12 cellular contexts compared by ENCODE assay signal in genomic region chr1:86137458-86137857, GRCh38. TPM values are rescaled to one million over a fixed set of nuclear protein-coding genes. Genes with fewer than 3 reads are reported as not detected.
A peak's percentile ranks its signal among the peaks of the same experiment; 100 is the strongest.
DNase-seq lines count a peak whose midpoint lies in the region; ATAC-seq and TF ChIP-seq lines count a peak whose summit lies in the region.
"Had no signal": no experiment of that assay in that cellular context is flagged by ENCODE, and none has a peak within 500 bp of the region (broad histone marks: within the 10 kb centered on the region; RNA-seq: fewer than 3 reads in every experiment).

No MANE protein-coding gene starts in this region.

- DNase-seq in HCEC 1CT (peak; percentile 90), SKM-1 (lab: John Stamatoyannopoulos, UW; ENCODE audit: unreplicated experiment) (peak; percentile 76), fibroblast of pulmonary artery (ENCODE audit: low read depth) (peak; percentile 82), D341Med (ENCODE audit: low spot score) (no peak), left ventricle myocardium inferior (no peak)
- no peak for DNase-seq in central memory CD4-positive, alpha-beta T cell
- DNase-seq: activated CD4-positive, alpha-beta T cell treated with anti-CD3 and anti-CD28 coated beads for 48 hours; activated effector memory CD4-positive, alpha-beta T cell treated with Interleukin-2 at 50 U/mL for 16 hours had no signal

- no peaks in the 10 kb centered on the region for H3K79me2 ChIP-seq in ACC112 (ENCODE audit: control insufficient read depth, insufficient read depth, low read length, unreplicated experiment)

- TF ChIP-seq CTCF in fibroblast of pulmonary artery (IDR thresholded peaks at IDR 0.05; ENCODE audit: low read length, missing control alignments) (no peak), left ventricle myocardium inferior (IDR thresholded peaks at IDR 0.05; ENCODE audit: borderline replicate concordance) (no peak)

- H3K36me3 ChIP-seq in ACC112 (ENCODE audit: insufficient read depth, low read length) = no peaks in the 10 kb centered on the region
- H3K36me3 ChIP-seq in left ventricle myocardium inferior = no peaks in the 10 kb centered on the region
- H3K36me3 ChIP-seq: SJSA1 had no signal

- H3K27me3 ChIP-seq in ACC112 (ENCODE audit: insufficient read depth, low read length) (no peaks in the 10 kb centered on the region), left ventricle myocardium inferior (ENCODE audit: low read depth) (peaks cover 3% of the 10 kb centered on the region)
- H3K27me3 ChIP-seq: SJSA1 had no signal

- H3K4me3 ChIP-seq in ACC112 (ENCODE audit: low read depth, low read length) (no peak overlapping the region), fibroblast of pulmonary artery (replicated peaks; ENCODE audit: low read depth, low read length) (no peak overlapping the region), left ventricle myocardium inferior (no peak overlapping the region)
- H3K4me3 ChIP-seq: K562, SJSA1 had no signal

- intact Hi-C loops in left ventricle myocardium inferior (cut with micrococcal nuclease) = no loop called here

- H2AFZ ChIP-seq in ACC112 (ENCODE audit: low read length, unreplicated experiment) = no peak overlapping the region

- no peaks in the 10 kb centered on the region for H3K9me3 ChIP-seq in left ventricle myocardium inferior (replicated peaks)
- H3K9me3 ChIP-seq: SJSA1 had no signal

- ATAC-seq in GM18858 (IDR thresholded peaks at IDR 0.05; ENCODE audit: unreplicated experiment) = no peak
- ATAC-seq: K562 had no signal

- H3K4me1 ChIP-seq in ACC112 (ENCODE audit: control insufficient read depth, insufficient read depth, low read length, unreplicated experiment) = peaks cover 4% of the 10 kb centered on the region
- H3K4me1 ChIP-seq in left ventricle myocardium inferior = no peaks in the 10 kb centered on the region
- H3K4me1 ChIP-seq: SJSA1 had no signal

- H3K27ac ChIP-seq in ACC112 (ENCODE audit: low read depth, low read length) (peak overlapping the region; percentile 42), left ventricle myocardium inferior (replicated peaks) (no peak overlapping the region)
- H3K27ac ChIP-seq: SJSA1 had no signal

RNA-seq across cellular contexts. Expression of gene COL24A1, which starts 19.1 kb away (rescaled TPM):
- total RNA-seq in left ventricle myocardium inferior = 0.74 TPM

Comparison
In these comparisons a context has a peak if more than half of its experiments do, and no peak if none do; other contexts are left out.
1. DNase-seq: peak in HCEC 1CT (single experiment), SKM-1 (single experiment) and fibroblast of pulmonary artery (single experiment); none in central memory CD4-positive, alpha-beta T cell (single experiment), D341Med (single experiment) and left ventricle myocardium inferior (single experiment).